1 cellular context compared by ENCODE assay signal in genomic region chr2:47272031-47272864, GRCh38.
A peak's percentile ranks its signal among the peaks of the same experiment; 100 is the strongest.
TF ChIP-seq lines count a peak whose summit lies in the region.

No MANE protein-coding gene starts in this region.

TF ChIP-seq in GM12878, 131 proteins besides CTCF, POLR2A, EP300 and RAD21 (continued from another document and continues in another):
- TF ChIP-seq CUX1 (IDR thresholded peaks at IDR 0.05; ENCODE audit: insufficient replicate concordance, low read depth, low read length) (no peak), FOXK2 (IDR thresholded peaks at IDR 0.05) (no peak), MEF2A (IDR thresholded peaks at IDR 0.05; ENCODE audit: insufficient read depth, low read depth, low read length) (no peak), USF1 (IDR thresholded peaks at IDR 0.05; ENCODE audit: borderline replicate concordance, extremely low read length, insufficient read depth, low read depth, low read length) (no peak), CEBPZ (IDR thresholded peaks at IDR 0.05; ENCODE audit: low read depth, low read length) (no peak), ZBED1 (IDR thresholded peaks at IDR 0.05; ENCODE audit: borderline replicate concordance) (no peak), JUNB (IDR thresholded peaks at IDR 0.05) (no peak), IRF3 (IDR thresholded peaks at IDR 0.05) (no peak), SUPT20H (IDR thresholded peaks at IDR 0.05; ENCODE audit: borderline replicate concordance, control insufficient read depth, low read depth, low read length) (no peak), NR2C1 (IDR thresholded peaks at IDR 0.05) (no peak), ZNF384 (IDR thresholded peaks at IDR 0.05; ENCODE audit: borderline replicate concordance, low read depth, low read length) (no peak), ZNF592 (IDR thresholded peaks at IDR 0.05) (peak; percentile 89), SKIL (IDR thresholded peaks at IDR 0.05; ENCODE audit: low read depth, poor library complexity, severe bottlenecking) (no peak), BCLAF1 (IDR thresholded peaks at IDR 0.05) (no peak), SP1 (IDR thresholded peaks at IDR 0.05; ENCODE audit: low read depth, low read length) (peak; percentile 33), ZBTB4 (CRISPR knock-in tag; IDR thresholded peaks at IDR 0.05) (no peak), ZNF274 (IDR thresholded peaks at IDR 0.05; ENCODE audit: insufficient read depth, insufficient read length) (no peak), ATF7 (IDR thresholded peaks at IDR 0.05; ENCODE audit: low read depth) (no peak), KAT2A (conservative IDR thresholded peaks at IDR 0.05; ENCODE audit: control insufficient read depth, low read depth, low read length) (no peak), E2F4 (IDR thresholded peaks at IDR 0.05; ENCODE audit: low read depth, low read length) (no peak), IRF5 (IDR thresholded peaks at IDR 0.05; ENCODE audit: borderline replicate concordance) (no peak), RBBP5 (conservative IDR thresholded peaks at IDR 0.05) (no peak), CBX3 (IDR thresholded peaks at IDR 0.05; ENCODE audit: borderline replicate concordance, low read depth) (no peak), TAF1 (IDR thresholded peaks at IDR 0.05; ENCODE audit: borderline replicate concordance, low read depth, low read length) (peak; percentile 47; the same call in 1 of the 2 replicates)
